Comparison of ENCODE assay signal across 8 cellular contexts in genomic region chr17:81666342-81667191, GRCh38. TPM values are rescaled to one million over a fixed set of nuclear protein-coding genes. Genes with fewer than 3 reads are reported as not detected.
DNase-seq lines count a peak whose midpoint lies in the region; ATAC-seq and TF ChIP-seq lines count a peak whose summit lies in the region.

Gene CCDC137, plus strand, starts transcription at chr17:81666737. Its CDS starts 30 bp downstream, at chr17:81666767.
Gene OXLD1, minus strand, starts transcription at chr17:81666605. Its CDS starts 28 bp downstream, at chr17:81666577.

- peak within 1 kb of the TSS; percentile 75 to 92 for H3K4me3 ChIP-seq in testis

- intact Hi-C loops in testis (cut with DNase I; ENCODE audit: low total_unique reads), result no loop called here

- H3K27me3 Mint-ChIP-seq in activated naive CD4-positive, alpha-beta T cell treated with anti-CD3 and anti-CD28 coated beads, Interleukin-2, amount 50 U/mL, for 24 hours, result no peaks in the 10 kb centered on the region

- no peaks in the 10 kb centered on the region for H3K9me3 Mint-ChIP-seq in activated naive CD4-positive, alpha-beta T cell treated with anti-CD3 and anti-CD28 coated beads, Interleukin-2, amount 50 U/mL, for 24 hours

- 1% methylated on average over 91 of the region's 96 CpGs; no CpG with 5 or more reads in 1 of the 2 donors for WGBS in testis, 2 donors

- H3K27me3 ChIP-seq in testis, result no peaks in the 10 kb centered on the region

- H3K27ac Mint-ChIP-seq in activated naive CD4-positive, alpha-beta T cell treated with anti-CD3 and anti-CD28 coated beads, Interleukin-2, amount 50 U/mL, for 24 hours, result peak within 1 kb of the TSS; percentile 98

- POLR2A ChIA-PET in GM10248 (lab: Yijun Ruan, JAX), result interaction anchor here (0.5 kb wide), 1 partner anchor 532 kb away, joined by 3 read pairs; no protein-coding TSS in a partner anchor

- CTCF ChIA-PET in GM10248 (lab: Yijun Ruan, JAX), result interaction anchor here (1.5 to 3.9 kb wide), 3 partner anchors 10 to 37 kb away, joined by 3 to 16 read pairs (median 4); partner anchors contain the start of genes MRPL12 and PDE6G

- peak within 1 kb of the TSS; percentile 45 to 79 for H3K27ac ChIP-seq in testis

- H3K36me3 ChIP-seq in testis (ENCODE audit: low read depth, missing control alignments), result no peaks in the 10 kb centered on the region

- H3K4me1 Mint-ChIP-seq in activated naive CD4-positive, alpha-beta T cell treated with anti-CD3 and anti-CD28 coated beads, Interleukin-2, amount 50 U/mL, for 24 hours, result peaks cover 45% of the 10 kb centered on the region

- H3K4me3 Mint-ChIP-seq in activated naive CD4-positive, alpha-beta T cell treated with anti-CD3 and anti-CD28 coated beads, Interleukin-2, amount 50 U/mL, for 24 hours, result peak within 1 kb of the TSS; percentile 99

- no peaks in the 10 kb centered on the region for H3K9me3 ChIP-seq in testis

- TF ChIP-seq POLR2A in testis (IDR thresholded peaks at IDR 0.05), result peak; percentile 52

- TF ChIP-seq CTCF in GM10248 (IDR thresholded peaks at IDR 0.05; ENCODE audit: control extremely low read depth, extremely low read depth, low read depth, missing control alignments) (no peak), omental fat pad (IDR thresholded peaks at IDR 0.05) (no peak), testis (IDR thresholded peaks at IDR 0.05) (no peak)

- ATAC-seq in HG02610 (IDR thresholded peaks at IDR 0.05; ENCODE audit: unreplicated experiment) (peak; percentile 93), SK-N-SH treated with all-trans-retinoic acid at 6 μM for 48 hours (peak; percentile 99), omental fat pad (ENCODE audit: low FRiP score) (peak; percentile 97)

- DNase-seq in GM10248 (ENCODE audit: extremely low spot score) (peak; percentile 99), NCI-H1092 treated with DMSO at 0.1 percent for 48 hours (lab: John Stamatoyannopoulos, UW) (peak; percentile 94), glomerular visceral epithelial cell (ENCODE audit: extremely low spot score) (peak; percentile 96), omental fat pad (ENCODE audit: low spot score) (peak; percentile 78), testis (peak; percentile 97)

- peaks cover 8% of the 10 kb centered on the region for H3K4me1 ChIP-seq in testis

- peaks cover 7% of the 10 kb centered on the region for H3K36me3 Mint-ChIP-seq in activated naive CD4-positive, alpha-beta T cell treated with anti-CD3 and anti-CD28 coated beads, Interleukin-2, amount 50 U/mL, for 24 hours

TF ChIP-seq in SK-N-SH treated with all-trans-retinoic acid at 6 μM for 48 hours, 23 proteins besides CTCF, POLR2A, EP300 and RAD21:
- TF ChIP-seq, protein P1, sequence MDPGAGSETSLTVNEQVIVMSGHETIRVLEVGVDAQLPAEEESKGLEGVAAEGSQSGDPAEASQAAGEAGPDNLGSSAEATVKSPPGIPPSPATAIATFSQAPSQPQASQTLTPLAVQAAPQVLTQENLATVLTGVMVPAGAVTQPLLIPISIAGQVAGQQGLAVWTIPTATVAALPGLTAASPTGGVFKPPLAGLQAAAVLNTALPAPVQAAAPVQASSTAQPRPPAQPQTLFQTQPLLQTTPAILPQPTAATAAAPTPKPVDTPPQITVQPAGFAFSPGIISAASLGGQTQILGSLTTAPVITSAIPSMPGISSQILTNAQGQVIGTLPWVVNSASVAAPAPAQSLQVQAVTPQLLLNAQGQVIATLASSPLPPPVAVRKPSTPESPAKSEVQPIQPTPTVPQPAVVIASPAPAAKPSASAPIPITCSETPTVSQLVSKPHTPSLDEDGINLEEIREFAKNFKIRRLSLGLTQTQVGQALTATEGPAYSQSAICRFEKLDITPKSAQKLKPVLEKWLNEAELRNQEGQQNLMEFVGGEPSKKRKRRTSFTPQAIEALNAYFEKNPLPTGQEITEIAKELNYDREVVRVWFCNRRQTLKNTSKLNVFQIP (CRISPR knock-in tag; IDR thresholded peaks at IDR 0.05; ENCODE audit: borderline replicate concordance, low read depth), result no peak
- TF ChIP-seq, protein P2, sequence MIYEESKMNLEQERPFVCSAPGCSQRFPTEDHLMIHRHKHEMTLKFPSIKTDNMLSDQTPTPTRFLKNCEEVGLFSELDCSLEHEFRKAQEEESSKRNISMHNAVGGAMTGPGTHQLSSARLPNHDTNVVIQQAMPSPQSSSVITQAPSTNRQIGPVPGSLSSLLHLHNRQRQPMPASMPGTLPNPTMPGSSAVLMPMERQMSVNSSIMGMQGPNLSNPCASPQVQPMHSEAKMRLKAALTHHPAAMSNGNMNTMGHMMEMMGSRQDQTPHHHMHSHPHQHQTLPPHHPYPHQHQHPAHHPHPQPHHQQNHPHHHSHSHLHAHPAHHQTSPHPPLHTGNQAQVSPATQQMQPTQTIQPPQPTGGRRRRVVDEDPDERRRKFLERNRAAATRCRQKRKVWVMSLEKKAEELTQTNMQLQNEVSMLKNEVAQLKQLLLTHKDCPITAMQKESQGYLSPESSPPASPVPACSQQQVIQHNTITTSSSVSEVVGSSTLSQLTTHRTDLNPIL (CRISPR knock-in tag; IDR thresholded peaks at IDR 0.05; ENCODE audit: low read depth), result no peak
- no peak for TF ChIP-seq ZNF70 (CRISPR knock-in tag; IDR thresholded peaks at IDR 0.05)
- no peak for TF ChIP-seq CSDC2 (CRISPR knock-in tag; IDR thresholded peaks at IDR 0.05)
- 0 out of 2 replicates have a peak, but pooled peaks have one; percentile 36 for TF ChIP-seq TSHZ2 (CRISPR knock-in tag; IDR thresholded peaks at IDR 0.05)
- TF ChIP-seq GLIS3 (CRISPR knock-in tag; IDR thresholded peaks at IDR 0.05), result peak; percentile 82; the same call in 1 of the 2 replicates
- TF ChIP-seq TOX (CRISPR knock-in tag; IDR thresholded peaks at IDR 0.05; ENCODE audit: borderline replicate concordance), result no peak
TF ChIP-seq in SK-N-SH treated with all-trans-retinoic acid at 6 μM for 48 hours: peak in this region for 2.

RNA-seq across cellular contexts. Expression of gene CCDC137, which starts in this region (rescaled TPM):
- total RNA-seq in omental fat pad (10 to 100 TPM in 1 of 4 donors, 1 to 10 TPM in 3; 6.8 to 15.6 (median 9.4) TPM), testis (10 to 100 TPM; 19.0 to 19.9 TPM)
- polyA plus RNA-seq in testis (ENCODE audit: insufficient read depth, low read depth, low replicate concordance), result 18.6 TPM

RNA-seq across cellular contexts. Expression of gene OXLD1, which starts in this region (rescaled TPM):
- 10 to 100 TPM; 18.4 to 26.5 (median 21.6) TPM for total RNA-seq in omental fat pad
- 10 to 100 TPM; 40.9 to 48.3 TPM for total RNA-seq in testis
- 45.2 TPM for polyA plus RNA-seq in testis (ENCODE audit: insufficient read depth, low read depth, low replicate concordance)

Comparison
In these comparisons a context has a peak if more than half of its experiments do, and no peak if none do; other contexts are left out.
1. Peak in every context shown above with its lines: DNase-seq, ATAC-seq, H3K4me3 ChIP-seq and H3K27ac ChIP-seq.